In genomic region chr14:50676814-50677516, GRCh38 we compare ENCODE assay signal across 11 cellular contexts. TPM values are rescaled to one million over a fixed set of nuclear protein-coding genes. Genes with fewer than 3 reads are reported as not detected.
DNase-seq lines count a peak whose midpoint lies in the region; ATAC-seq and TF ChIP-seq lines count a peak whose summit lies in the region.
"Had no signal": no experiment of that assay in that cellular context is flagged by ENCODE, and none has a peak within 500 bp of the region (broad histone marks: within the 10 kb centered on the region; RNA-seq: fewer than 3 reads in every experiment).

No MANE protein-coding gene starts in this region.

- POLR2A ChIA-PET in RWPE1 (lab: Yijun Ruan, JAX; ENCODE audit: low non-redundant PET), result interaction anchor here (1.4 kb wide), 1 partner anchor 9 kb away, joined by 3 read pairs; the partner anchor contains the start of gene SAV1

- H3K4me1 ChIP-seq in mesodermal cell (ENCODE audit: control insufficient read depth, insufficient read depth, low read length, poor library complexity, severe bottlenecking), result peaks cover 28% of the 10 kb centered on the region
- no peaks in the 10 kb centered on the region for H3K4me1 ChIP-seq in gastroesophageal sphincter
- no peaks in the 10 kb centered on the region for H3K4me1 ChIP-seq in colonic mucosa

- peak; percentile 38 for ATAC-seq in GM21723 (IDR thresholded peaks at IDR 0.05; ENCODE audit: unreplicated experiment)
- ATAC-seq in gastroesophageal sphincter, result no peak

- TF ChIP-seq CTCF in GM06990 (IDR thresholded peaks at IDR 0.05; ENCODE audit: insufficient read depth, low read length, poor library complexity, severe bottlenecking) (no peak), RWPE1 (conservative IDR thresholded peaks at IDR 0.05; ENCODE audit: low read depth) (no peak), gastroesophageal sphincter (IDR thresholded peaks at IDR 0.05) (no peak), colonic mucosa (IDR thresholded peaks at IDR 0.05) (no peak)

- no peak for TF ChIP-seq EP300 in gastroesophageal sphincter (IDR thresholded peaks at IDR 0.05)

- DNase-seq in GM06990 (ENCODE audit: extremely low read depth, insufficient read length) (peak; percentile 32), RWPE1 (ENCODE audit: low spot score) (no peak), colonic mucosa (no peak), head of caudate nucleus (no peak)
- DNase-seq in activated effector memory CD4-positive, alpha-beta T cell treated with Interleukin-2 at 50 U/mL for 16 hours, result no peak
- DNase-seq: caudate nucleus, DMS53, hippocampal formation had no signal

- H3K36me3 ChIP-seq in GM06990 (ENCODE audit: control insufficient read depth, insufficient read depth, low read length) (no peaks in the 10 kb centered on the region), mesodermal cell (ENCODE audit: control insufficient read depth, insufficient read depth, low read length) (no peaks in the 10 kb centered on the region), gastroesophageal sphincter (no peaks in the 10 kb centered on the region), colonic mucosa (no peaks in the 10 kb centered on the region)

- WGBS in mesodermal cell (ENCODE audit: insufficient coverage in 2 of 2), 2 experiments, result 89 to 94% methylated on average over 5 to 6 of the region's 7 CpGs
- 80 to 83% methylated on average over 6 to 7 of the region's 7 CpGs for WGBS in gastroesophageal sphincter (ENCODE audit: low coverage in 1 of 2), 2 donors

- intact Hi-C loops in colonic mucosa (cut with DNase I) (no loop called here), head of caudate nucleus (cut with DNase I) (no loop called here)

- TF ChIP-seq POLR2A in gastroesophageal sphincter (IDR thresholded peaks at IDR 0.05), result no peak

- peak overlapping the region; percentile 78 for H3K27ac ChIP-seq in RWPE1
- peak overlapping the region; percentile 42 for H3K27ac ChIP-seq in mesodermal cell (ENCODE audit: low read depth, low read length, severe bottlenecking)
- no peak overlapping the region for H3K27ac ChIP-seq in gastroesophageal sphincter
- H3K27ac ChIP-seq in colonic mucosa, result no peak overlapping the region

- no peak overlapping the region for H3K9ac ChIP-seq in colonic mucosa (ENCODE audit: low read depth in 2 of 2, low read length in 2 of 2)

- H3K9me3 ChIP-seq in mesodermal cell (ENCODE audit: control insufficient read depth, low read length) (no peaks in the 10 kb centered on the region), gastroesophageal sphincter (no peaks in the 10 kb centered on the region), colonic mucosa (no peaks in the 10 kb centered on the region)

- H3K27me3 ChIP-seq in GM06990 (replicated peaks; ENCODE audit: control insufficient read depth, insufficient read depth, low read length) (no peaks in the 10 kb centered on the region), gastroesophageal sphincter (no peaks in the 10 kb centered on the region), colonic mucosa (no peaks in the 10 kb centered on the region)

- CTCF ChIA-PET in RWPE1 (lab: Yijun Ruan, JAX), result no interaction called here

- H3K4me3 ChIP-seq in GM06990 (replicated peaks; ENCODE audit: low read depth, low read length) (0 out of 2 replicates have a peak overlapping the region, but pooled peaks have one; percentile 16), mesodermal cell (ENCODE audit: extremely low read depth, insufficient read depth, low read length, poor library complexity, severe bottlenecking) (no peak overlapping the region), gastroesophageal sphincter (no peak overlapping the region), colonic mucosa (no peak overlapping the region)

RNA-seq across cellular contexts. Expression of gene SAV1, which starts 8.9 kb away (rescaled TPM):
- polyA plus RNA-seq in mesodermal cell (2013, experiment 1 of 2), result 34.4 TPM
- polyA plus RNA-seq in mesodermal cell (2013, experiment 2 of 2), result 34.6 TPM
- 10 to 100 TPM; 34.8 to 48.7 (median 42.5) TPM for total RNA-seq in gastroesophageal sphincter
- total RNA-seq in colonic mucosa, result 10 to 100 TPM; 15.9 to 21.8 TPM

Comparison
In these comparisons a context has a peak if more than half of its experiments do, and no peak if none do; other contexts are left out.
1. H3K27ac ChIP-seq: peak in RWPE1 (single experiment) and mesodermal cell (single experiment); none in gastroesophageal sphincter (0 of 4) and colonic mucosa (single experiment).